ENCODE assay signal across 31 cellular contexts in the genomic region with DNA sequence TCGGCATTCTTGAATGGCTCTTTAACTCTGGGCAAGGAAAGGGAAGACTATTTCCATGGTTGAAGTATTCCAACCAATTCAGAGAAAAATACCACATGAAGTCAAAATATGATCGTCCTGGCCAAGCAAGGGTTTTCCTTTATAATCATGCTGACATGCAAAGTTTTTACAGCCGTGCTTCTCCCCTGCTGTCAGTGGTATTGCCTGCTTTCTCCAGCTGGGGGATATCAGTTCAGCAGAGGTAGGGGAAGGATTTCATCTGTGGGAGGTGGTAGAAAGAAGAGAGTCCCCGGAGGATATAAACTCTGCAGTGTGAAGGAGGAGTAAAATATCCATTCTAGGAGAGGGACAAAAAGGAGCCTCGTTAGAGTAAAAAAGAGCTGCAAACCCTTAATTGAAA.
DNase-seq lines count a peak whose midpoint lies in the region; ATAC-seq, FAIRE-seq and TF ChIP-seq lines count a peak whose summit lies in the region.
"Had no signal": no experiment of that assay in that cellular context is flagged by ENCODE, and none has a peak within 500 bp of the region (broad histone marks: within the 10 kb centered on the region; RNA-seq: fewer than 3 reads in every experiment).

No MANE protein-coding gene starts in this region.

- FAIRE-seq in GM12892 (lab: Jason Lieb, UNC), result no peak
- FAIRE-seq in kidney (lab: Jason Lieb, UNC), result no peak
- FAIRE-seq: A549, islet of Langerhans had no signal

- WGBS in hepatocyte (ENCODE audit: low lambda C conversion rate, missing lambda C conversion rate), result 32% methylated on average over 5 of the region's 5 CpGs

- intact Hi-C loops in left ventricle myocardium superior (cut with micrococcal nuclease) (no loop called here), kidney (cut with DNase I) (no loop called here)

- H3K9me3 ChIP-seq in cardiac muscle cell (ENCODE audit: low read depth), result no peaks in the 10 kb centered on the region
- H3K9me3 ChIP-seq in hepatocyte (ENCODE audit: low read depth), result no peaks in the 10 kb centered on the region
- H3K9me3 ChIP-seq in MM.1S (replicated peaks; ENCODE audit: insufficient read depth, low read length), result no peaks in the 10 kb centered on the region
- no peaks in the 10 kb centered on the region for H3K9me3 ChIP-seq in kidney (ENCODE audit: control insufficient read depth in 1 of 2, low read length in 2 of 2)
- H3K9me3 ChIP-seq: A549, ovary, right atrium auricular region, SK-N-SH, thoracic aorta had no signal

- ATAC-seq in left ventricle myocardium superior, result no peak

- H3K36me3 ChIP-seq in cardiac muscle cell, result no peaks in the 10 kb centered on the region
- H3K36me3 ChIP-seq in hepatocyte (replicated peaks; ENCODE audit: insufficient read depth, low read depth), result no peaks in the 10 kb centered on the region
- H3K36me3 ChIP-seq in MM.1S (replicated peaks; ENCODE audit: insufficient read depth, low read length), result no peaks in the 10 kb centered on the region
- no peaks in the 10 kb centered on the region for H3K36me3 ChIP-seq in kidney (ENCODE audit: control insufficient read depth in 1 of 2, insufficient read depth in 2 of 2, low read length in 2 of 2)
- H3K36me3 ChIP-seq: ovary, right atrium auricular region, thoracic aorta had no signal

- H3K9ac ChIP-seq in MM.1S (ENCODE audit: low read length) (no peak overlapping the region), kidney (ENCODE audit: low read length in 2 of 2) (no peak overlapping the region)
- H3K9ac ChIP-seq: SK-N-SH had no signal

- DNase-seq in cardiac muscle cell (ENCODE audit: low read depth in 1 of 2, low spot score in 1 of 2) (peak in 1 of 2 donors; percentile 12), left ventricle myocardium superior (no peak), NCI-H526 (lab: John Stamatoyannopoulos, UW) (peak; percentile 80 to 95), hepatocyte (ENCODE audit: low spot score) (no peak), T-helper 2 cell (no peak), MM.1S (no peak), GM12892 (ENCODE audit: insufficient read length) (no peak), kidney (no peak)
- DNase-seq: activated B cell treated with CpG ODN at 0.5 μM for 24 hours; activated CD4-positive, alpha-beta memory T cell treated with anti-CD3 and anti-CD28 coated beads for 36 hours; activated effector memory CD4-positive, alpha-beta T cell treated with Interleukin-2 at 50 U/mL for 16 hours; activated naive CD8-positive, alpha-beta T cell treated with anti-CD3 and anti-CD28 coated beads, Interleukin-2, amount 10 ng/mL, durations not matched to agents 7 days and 5 days; COR-L47; effector CD4-positive, alpha-beta T cell; erythroblast; foreskin melanocyte; HFFc6; hypothalamus; NCI-H1092 treated with DMSO at 0.1 percent for 48 hours; NCI-H2029 treated with DMSO at 0.1 percent for 48 hours; NCI-H510A treated with DMSO at 0.1 percent for 48 hours; ovary; SK-N-SH; stimulated activated CD4-positive, alpha-beta T cell treated with anti-CD3 and anti-CD28 coated beads, Interleukin-4, amount 100 ng/mL, for 24 hours; stimulated activated naive CD4-positive, alpha-beta T cell treated with Interleukin-2 at 50 U/mL for 16 hours had no signal

- no peaks in the 10 kb centered on the region for H3F3A ChIP-seq in MM.1S (ENCODE audit: insufficient read depth, low read length)

- H3K27me3 ChIP-seq in cardiac muscle cell (no peaks in the 10 kb centered on the region), hepatocyte (no peaks in the 10 kb centered on the region), MM.1S (replicated peaks; ENCODE audit: insufficient read depth, low read length) (no peaks in the 10 kb centered on the region)
- H3K27me3 ChIP-seq: ovary, right atrium auricular region had no signal

- TF ChIP-seq CTCF in cardiac muscle cell (IDR thresholded peaks at IDR 0.05; ENCODE audit: low read depth, low read length) (no peak), hepatocyte (IDR thresholded peaks at IDR 0.05; ENCODE audit: poor library complexity) (no peak), MM.1S (IDR thresholded peaks at IDR 0.05; ENCODE audit: low read length) (no peak), kidney (IDR thresholded peaks at IDR 0.05; ENCODE audit: borderline replicate concordance, extremely low read depth, insufficient read depth) (no peak)

- TF ChIP-seq POLR2A in GM12892 (IDR thresholded peaks at IDR 0.05; ENCODE audit: low read depth, low read length), result no peak

- H2AFZ ChIP-seq in hepatocyte (no peak overlapping the region), MM.1S (ENCODE audit: low read length) (no peak overlapping the region)

- H3K79me2 ChIP-seq in hepatocyte, result no peaks in the 10 kb centered on the region
- H3K79me2 ChIP-seq in MM.1S (ENCODE audit: low read length), result no peaks in the 10 kb centered on the region

- H3K9me2 ChIP-seq in hepatocyte (replicated peaks; ENCODE audit: insufficient read depth), result no peaks in the 10 kb centered on the region
- H3K9me2 ChIP-seq in MM.1S (replicated peaks; ENCODE audit: insufficient read depth, low read length), result no peaks in the 10 kb centered on the region
- H3K9me2 ChIP-seq: SK-N-SH had no signal

- H3K4me1 ChIP-seq in cardiac muscle cell (ENCODE audit: low read depth), result peaks cover 27% of the 10 kb centered on the region
- H3K4me1 ChIP-seq in hepatocyte (ENCODE audit: insufficient read depth), result no peaks in the 10 kb centered on the region
- no peaks in the 10 kb centered on the region for H3K4me1 ChIP-seq in MM.1S (ENCODE audit: low read length)
- H3K4me1 ChIP-seq in kidney (ENCODE audit: control insufficient read depth in 1 of 2, insufficient read depth in 1 of 2, low read depth in 1 of 2, low read length in 2 of 2), result no peaks in the 10 kb centered on the region
- H3K4me1 ChIP-seq: A549 had no signal

- H3K27ac ChIP-seq in cardiac muscle cell (peak overlapping the region; percentile 55), hepatocyte (no peak overlapping the region), MM.1S (ENCODE audit: low read length) (no peak overlapping the region), kidney (ENCODE audit: low read depth in 2 of 2, low read length in 2 of 2) (no peak overlapping the region)
- H3K27ac ChIP-seq: A549, ovary, right atrium auricular region, RWPE1, thoracic aorta had no signal

- H3K4me2 ChIP-seq in hepatocyte (peak overlapping the region; percentile 15), MM.1S (ENCODE audit: low read depth, low read length) (no peak overlapping the region)
- H3K4me2 ChIP-seq: A549, SK-N-SH had no signal

- H3K4me3 ChIP-seq in cardiac muscle cell, result no peak overlapping the region
- no peak overlapping the region for H3K4me3 ChIP-seq in hepatocyte
- no peak overlapping the region for H3K4me3 ChIP-seq in MM.1S (ENCODE audit: low read length)
- H3K4me3 ChIP-seq in kidney (ENCODE audit: low read length in 2 of 2), result no peak overlapping the region
- H3K4me3 ChIP-seq: A549, lung, ovary, right atrium auricular region, thoracic aorta had no signal

- no peaks in the 10 kb centered on the region for H4K20me1 ChIP-seq in hepatocyte (ENCODE audit: insufficient read depth, poor library complexity, severe bottlenecking)
- H4K20me1 ChIP-seq in MM.1S (ENCODE audit: insufficient read depth, low read length), result no peaks in the 10 kb centered on the region

Comparison
In these comparisons a context has a peak if more than half of its experiments do, and no peak if none do; other contexts are left out.
1. DNase-seq: peak in NCI-H526 (2 of 2); none in left ventricle myocardium superior (single experiment), hepatocyte (single experiment), T-helper 2 cell (0 of 5), MM.1S (single experiment), GM12892 (single experiment) and kidney (single experiment).